In the genomic region with DNA sequence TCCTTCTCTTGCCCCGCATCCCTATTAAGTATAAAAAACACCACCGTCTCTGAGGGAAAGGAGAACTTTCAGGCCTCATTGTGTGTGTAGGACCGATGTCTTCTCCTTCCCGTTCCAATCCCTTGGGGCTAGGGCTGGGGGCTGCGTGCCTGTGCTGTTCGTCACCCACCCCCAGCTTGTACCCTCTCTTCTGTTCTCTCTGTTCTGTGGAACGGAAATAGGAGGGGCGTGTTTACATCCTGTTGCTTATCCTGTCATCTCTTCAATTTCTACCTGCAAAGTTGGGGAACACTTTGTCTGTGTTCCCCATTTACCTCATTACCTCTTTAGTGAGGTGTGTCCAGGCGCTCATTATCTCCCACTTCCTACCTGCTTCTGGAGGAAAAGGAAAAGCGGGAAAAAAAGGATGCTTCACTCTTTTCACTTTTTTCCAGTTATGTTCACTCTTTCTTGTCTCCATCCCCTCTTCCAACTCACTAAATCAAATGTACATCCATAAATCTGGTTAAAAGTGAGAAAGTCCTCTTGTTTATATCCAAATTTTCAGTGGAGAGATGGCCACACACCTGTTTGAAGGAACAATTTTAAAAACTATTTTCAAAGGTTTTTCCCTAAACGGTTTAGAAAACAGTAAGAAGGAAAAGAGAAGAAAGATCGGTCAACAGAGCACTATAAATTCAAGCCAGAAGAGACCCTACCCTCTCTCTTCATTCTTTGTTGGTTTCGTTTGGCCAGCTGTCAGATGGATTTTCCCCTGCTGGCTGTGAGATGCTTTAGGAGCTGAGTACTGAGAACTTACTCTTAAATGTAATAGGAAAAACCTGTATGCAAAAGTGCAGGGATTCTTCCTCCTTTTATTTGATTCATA, we compare ENCODE assay signal across 8 cellular contexts. TPM values are rescaled to one million over a fixed set of nuclear protein-coding genes. Genes with fewer than 3 reads are reported as not detected.
DNase-seq lines count a peak whose midpoint lies in the region; ATAC-seq and TF ChIP-seq lines count a peak whose summit lies in the region.

No MANE protein-coding gene starts in this region.

- H3K9ac ChIP-seq in duodenal mucosa (ENCODE audit: low read depth in 1 of 2, low read length in 2 of 2), result peak overlapping the region; percentile 93 to 97

- TF ChIP-seq CTCF in AG10803 (conservative IDR thresholded peaks at IDR 0.05; ENCODE audit: low read length), result peak; percentile 17
- no peak for TF ChIP-seq CTCF in mucosa of descending colon (IDR thresholded peaks at IDR 0.05)
- TF ChIP-seq CTCF in tibial artery (IDR thresholded peaks at IDR 0.05), result peak; percentile 6 to 12

- peaks cover 30 to 35% of the 10 kb centered on the region in 2 donors for H3K36me3 ChIP-seq in duodenal mucosa (ENCODE audit: control insufficient read depth in 1 of 2, insufficient read depth in 2 of 2, low read length in 2 of 2)
- no peaks in the 10 kb centered on the region for H3K36me3 ChIP-seq in mucosa of descending colon (ENCODE audit: low read depth)
- H3K36me3 ChIP-seq in tibial artery, result peaks cover 29 to 36% (median 33%) of the 10 kb centered on the region in 3 donors

- H3K4me3 ChIP-seq in AG10803 (ENCODE audit: low read length), result peak overlapping the region; percentile 99
- H3K4me3 ChIP-seq in duodenal mucosa (ENCODE audit: low read depth in 1 of 2, low read length in 2 of 2), result peak overlapping the region; percentile 85 to 91
- no peak overlapping the region for H3K4me3 ChIP-seq in mucosa of descending colon
- H3K4me3 ChIP-seq in tibial artery, result peak overlapping the region; percentile 68 to 77

- H3K9me3 ChIP-seq in duodenal mucosa (ENCODE audit: control insufficient read depth in 1 of 2, low read length in 2 of 2) (no peaks in the 10 kb centered on the region), mucosa of descending colon (no peaks in the 10 kb centered on the region), tibial artery (no peaks in the 10 kb centered on the region)

- ATAC-seq in mucosa of descending colon, result peak; percentile 53

- intact Hi-C loops in mucosa of descending colon (cut with DNase I, micrococcal nuclease), result no loop called here
- intact Hi-C loops in tibial artery (cut with DNase I; ENCODE audit: low total_unique reads), result no loop called here

- H3K4me1 ChIP-seq in duodenal mucosa (ENCODE audit: control insufficient read depth in 1 of 2, insufficient read depth in 2 of 2, low read length in 2 of 2) (peaks cover 39 to 45% of the 10 kb centered on the region in 2 donors), mucosa of descending colon (ENCODE audit: low read depth) (peaks cover 27% of the 10 kb centered on the region), tibial artery (peaks cover 0 to 67% (median 46%) of the 10 kb centered on the region in 4 donors)

- H3K27ac ChIP-seq in duodenal mucosa (ENCODE audit: low read depth, low read length), result peak overlapping the region; percentile 83
- H3K27ac ChIP-seq in tibial artery, result peak overlapping the region; percentile 85 to 90

- DNase-seq in AG10803 (ENCODE audit: low read depth), result no peak
- peak; percentile 30 for DNase-seq in GM19238 (ENCODE audit: insufficient read length, low spot score)
- DNase-seq in Kasumi-1 (lab: John Stamatoyannopoulos, UW), result peak; percentile 37 to 64
- DNase-seq in activated CD4-positive, CD25-positive, alpha-beta regulatory T cell treated with anti-CD3 and anti-CD28 coated beads, Interleukin-2, amount 50 U/mL, for 16 hours (ENCODE audit: low read depth, low spot score), result peak; percentile 40
- DNase-seq in mucosa of descending colon, result peak; percentile 63 to 83 (median 69)
- peak; percentile 66 to 74 for DNase-seq in tibial artery
- DNase-seq in COR-L47 (lab: John Stamatoyannopoulos, UW), result no peak

- H3K27me3 ChIP-seq in duodenal mucosa (ENCODE audit: control insufficient read depth in 1 of 2, insufficient read depth in 2 of 2, low read length in 2 of 2) (no peaks in the 10 kb centered on the region), tibial artery (no peaks in the 10 kb centered on the region)

RNA-seq across cellular contexts. Expression of a gene that starts 1.0 kb away (rescaled TPM):
- 1,000 to 10,000 TPM in 1 of 3 donors, 100 to 1,000 TPM in 2; 683 to 1,682 (median 830) TPM for total RNA-seq in mucosa of descending colon

RNA-seq across cellular contexts. Expression of a gene that starts 24.1 kb away (rescaled TPM):
- not detected for total RNA-seq in mucosa of descending colon

RNA-seq across cellular contexts. Expression of a gene that starts 32.9 kb away (rescaled TPM):
- total RNA-seq in mucosa of descending colon, result 10 to 100 TPM; 15.7 to 26.8 (median 19.5) TPM

RNA-seq across cellular contexts. Expression of a gene that starts 33.0 kb away (rescaled TPM):
- total RNA-seq in mucosa of descending colon, result under 1 TPM; 0.14 to 0.63 (median 0.41) TPM

RNA-seq across cellular contexts. Expression of a gene that starts 39.6 kb away (rescaled TPM):
- 10 to 100 TPM in 2 of 3 donors, 1 to 10 TPM in 1; 3.9 to 34.3 (median 10.2) TPM for total RNA-seq in mucosa of descending colon

Comparison
In these comparisons a context has a peak if more than half of its experiments do, and no peak if none do; other contexts are left out.
1. DNase-seq: peak in GM19238 (single experiment), Kasumi-1 (2 of 2), activated CD4-positive, CD25-positive, alpha-beta regulatory T cell treated with anti-CD3 and anti-CD28 coated beads, Interleukin-2, amount 50 U/mL, for 16 hours (single experiment), mucosa of descending colon (3 of 3) and tibial artery (2 of 2); none in AG10803 (single experiment) and COR-L47 (single experiment).